19 cellular contexts compared by ENCODE assay signal in genomic region chr1:229101011-229101410, GRCh38.
"Had no signal": no experiment of that assay in that cellular context is flagged by ENCODE, and none has a peak within 500 bp of the region (broad histone marks: within the 10 kb centered on the region; RNA-seq: fewer than 3 reads in every experiment).

No MANE protein-coding gene starts in this region.

- H3K27ac ChIP-seq: SJSA1, SK-N-MC had no signal

- DNase-seq: KBM-7, MG63, NCI-H1092 treated with DMSO at 0.1 percent for 48 hours, NCI-H1436, NCI-H187, NCI-H2029, NCI-H2081 treated with DMSO at 0.1 percent for 48 hours, NCI-H2171, NCI-H226, NCI-H446, NCI-H510A, NCI-H524 treated with DMSO at 0.1 percent for 48 hours, NCI-H774, Right ventricle myocardium superior, RPMI8226, SIG-M5, SW 1271 had no signal

- H3K36me3 ChIP-seq: MG63, SJSA1 had no signal

- H3K4me3 ChIP-seq: MG63, SJSA1, SK-N-MC had no signal

- H3K27me3 ChIP-seq: MG63, SJSA1 had no signal

- H3K9me3 ChIP-seq: MG63 had no signal
